1 cellular context compared by ENCODE assay signal in genomic region chr5:11048760-11049159, GRCh38.
TF ChIP-seq lines count a peak whose summit lies in the region.

No MANE protein-coding gene starts in this region.

TF ChIP-seq in H1, 55 proteins besides CTCF, POLR2A, EP300 and RAD21 (continued from another document):
- no peak for TF ChIP-seq RFX5 (IDR thresholded peaks at IDR 0.05; ENCODE audit: borderline replicate concordance, low read depth, low read length)
- TF ChIP-seq ZNF274 (IDR thresholded peaks at IDR 0.05; ENCODE audit: borderline replicate concordance, extremely low read depth, low read length) = no peak
- no peak for TF ChIP-seq CEBPB (IDR thresholded peaks at IDR 0.05; ENCODE audit: low read depth, low read length)
- TF ChIP-seq CREB1 (IDR thresholded peaks at IDR 0.05) = no peak
